8 cellular contexts compared by ENCODE assay signal in the genomic region with DNA sequence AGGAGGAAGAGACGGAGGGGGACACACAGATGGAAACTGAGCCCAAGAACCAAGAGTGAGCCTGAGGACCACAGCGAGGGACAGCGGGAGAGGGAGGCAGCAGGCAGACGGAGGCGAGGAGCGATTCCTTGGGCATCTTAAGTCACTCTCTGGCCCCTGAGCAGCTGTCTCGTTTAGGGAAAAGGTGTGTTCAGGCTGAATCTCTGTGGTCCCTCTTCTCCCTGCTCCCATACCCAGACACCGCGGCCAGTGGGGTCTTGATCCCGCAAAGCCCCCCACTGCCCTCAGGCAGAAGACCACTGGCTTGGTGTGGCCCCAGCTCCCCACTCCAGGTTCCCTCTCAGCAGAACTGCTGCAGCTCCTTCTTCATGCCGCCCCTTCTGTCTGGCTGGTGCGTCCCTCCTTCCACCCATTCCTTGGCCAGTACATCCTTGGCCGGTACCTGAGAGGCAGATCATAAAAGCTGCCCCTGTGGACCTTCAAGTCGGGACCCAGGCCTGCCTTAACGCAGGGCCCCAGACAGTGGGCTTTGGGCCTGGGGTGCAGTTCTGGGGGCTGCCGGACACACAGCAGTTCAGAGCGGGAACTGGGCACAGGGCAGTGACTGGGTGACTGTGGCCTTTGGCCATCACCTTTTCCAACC. TPM values are rescaled to one million over a fixed set of nuclear protein-coding genes. Genes with fewer than 3 reads are reported as not detected.
DNase-seq lines count a peak whose midpoint lies in the region; ATAC-seq, FAIRE-seq and TF ChIP-seq lines count a peak whose summit lies in the region.
"Had no signal": no experiment of that assay in that cellular context is flagged by ENCODE, and none has a peak within 500 bp of the region (broad histone marks: within the 10 kb centered on the region; RNA-seq: fewer than 3 reads in every experiment).

No MANE protein-coding gene starts in this region.

- H3K4me3 ChIP-seq in HEK293 (ENCODE audit: low read depth, low read length) (no peak overlapping the region), K562 (no peak overlapping the region), liver (ENCODE audit: low read depth in 1 of 3, low read length in 3 of 3) (peak overlapping the region in 2 of 3 donors; percentile 6 to 13), stomach smooth muscle (ENCODE audit: low read length in 2 of 2) (peak overlapping the region in 1 of 2 donors; percentile 55)

- H2AFZ ChIP-seq in K562 (ENCODE audit: low read depth, low read length) = no peak overlapping the region

- intact Hi-C loops in K562 (cut with micrococcal nuclease) = no loop called here

- TF ChIP-seq POLR2A in K562 (conservative IDR thresholded peaks at IDR 0.05) = no peak

- FAIRE-seq in K562 (lab: Jason Lieb, UNC) = no peak
- FAIRE-seq: RCC 7860 had no signal

- H3K27me3 ChIP-seq in K562 (ENCODE audit: control insufficient read depth in 2 of 2, insufficient read depth in 2 of 2, low read length in 2 of 2) (no peaks in the 10 kb centered on the region), liver (ENCODE audit: control insufficient read depth in 4 of 4, insufficient read depth in 4 of 4, low read length in 3 of 4) (no peaks in the 10 kb centered on the region), stomach smooth muscle (ENCODE audit: control insufficient read depth in 1 of 2, insufficient read depth in 2 of 2, low read length in 2 of 2) (no peaks in the 10 kb centered on the region)

- POLR2A ChIA-PET in HEK293 (lab: Yijun Ruan, JAX) (no interaction called here), K562 (lab: Yijun Ruan, JAX) (interaction anchor here (1.0 to 1.2 kb wide), 3 partner anchors 9 to 17 kb away, joined by 3 to 4 read pairs (median 4); no protein-coding TSS in a partner anchor)

- TF ChIP-seq CTCF in HEK293 (tag by site-specific recombination; IDR thresholded peaks at IDR 0.05) (no peak), K562 (IDR thresholded peaks at IDR 0.05 in 2 of 3, conservative IDR thresholded peaks at IDR 0.05 in 1 of 3; ENCODE audit: insufficient read depth in 2 of 3, low read depth in 1 of 3, low read length in 3 of 3) (no peak), liver (IDR thresholded peaks at IDR 0.05; ENCODE audit: low read depth, low read length, missing input control) (no peak)

- 0 out of 2 replicates have a peak, but pooled peaks cover 4% of the 10 kb centered on the region for H3K4me1 ChIP-seq in HEK293 (ENCODE audit: control insufficient read depth, insufficient read depth, low read length)
- peaks cover 33 to 68% of the 10 kb centered on the region in 2 experiments for H3K4me1 ChIP-seq in K562 (replicated peaks in 1 of 2; ENCODE audit: control insufficient read depth in 2 of 2, insufficient read depth in 2 of 2, low read length in 2 of 2)
- peaks cover 14 to 40% (median 25%) of the 10 kb centered on the region in 4 donors for H3K4me1 ChIP-seq in liver (ENCODE audit: control insufficient read depth in 4 of 4, insufficient read depth in 4 of 4, low read length in 3 of 4)
- peaks cover 34% of the 10 kb centered on the region for H3K4me1 ChIP-seq in stomach smooth muscle (ENCODE audit: control insufficient read depth, insufficient read depth, low read length)

- DNase-seq in K562 (ENCODE audit: extremely low read depth in 1 of 4, low spot score in 3 of 4) (no peak), foreskin melanocyte (no peak), NCI-H510A (lab: John Stamatoyannopoulos, UW) (no peak)
- no peak for DNase-seq in activated CD8-positive, alpha-beta memory T cell treated with anti-CD3 and anti-CD28 coated beads for 24 hours

- peak overlapping the region in 1 of 2 experiments; percentile 65; a peak in 2 of 4 replicates for H3K9ac ChIP-seq in K562 (ENCODE audit: insufficient read depth in 1 of 2, low read depth in 2 of 2, low read length in 2 of 2)
- peak overlapping the region; percentile 5 to 46 for H3K9ac ChIP-seq in liver (ENCODE audit: low read depth in 1 of 2, low read length in 2 of 2)
- peak overlapping the region in 1 of 2 donors; percentile 5 for H3K9ac ChIP-seq in stomach smooth muscle (ENCODE audit: low read length in 2 of 2)

- no peak overlapping the region for H3K4me2 ChIP-seq in K562 (ENCODE audit: insufficient read depth, low read length)

- H3K9me3 ChIP-seq in HEK293 (ENCODE audit: control insufficient read depth, insufficient read depth, low read depth, low read length) (no peaks in the 10 kb centered on the region), K562 (replicated peaks; ENCODE audit: control insufficient read depth, insufficient read depth, low read depth, low read length) (no peaks in the 10 kb centered on the region), liver (ENCODE audit: control insufficient read depth in 4 of 4, low read length in 3 of 4) (no peaks in the 10 kb centered on the region), stomach smooth muscle (ENCODE audit: control insufficient read depth in 2 of 2, low read length in 2 of 2) (no peaks in the 10 kb centered on the region)

- CTCF ChIA-PET in HEK293 (lab: Yijun Ruan, JAX) = interaction anchor here (0.6 to 3.1 kb wide), 3 partner anchors 17 to 59 kb away, joined by 3 to 16 read pairs (median 3); no protein-coding TSS in a partner anchor
- CTCF ChIA-PET in K562 (lab: Yijun Ruan, JAX; ENCODE audit: low intra/inter-chr PET ratio) = no interaction called here

- in situ Hi-C loops in K562 (cut with MboI) = no loop called here

- TF ChIP-seq EP300 in K562 (IDR thresholded peaks at IDR 0.05; ENCODE audit: low read length) = no peak

- H3K27ac ChIP-seq in HEK293 (ENCODE audit: extremely low read depth, low read depth, low read length) (no peak overlapping the region), K562 (ENCODE audit: extremely low read depth, low read depth, low read length) (peak overlapping the region; percentile 19; the same call in 1 of the 3 replicates), liver (ENCODE audit: low read depth in 1 of 2, low read length in 2 of 2) (peak overlapping the region; percentile 73 to 81), stomach smooth muscle (ENCODE audit: low read length) (peak overlapping the region; percentile 37)

- TF ChIP-seq RAD21 in K562 (CRISPR knock-in tag; conservative IDR thresholded peaks at IDR 0.05 in 1 of 2, IDR thresholded peaks at IDR 0.05 in 1 of 2) (no peak), liver (IDR thresholded peaks at IDR 0.05) (no peak)

- H3K36me3 ChIP-seq in HEK293 (ENCODE audit: control insufficient read depth in 2 of 2, insufficient read depth in 1 of 2, low read length in 2 of 2) = no peaks in the 10 kb centered on the region
- peaks cover 9% of the 10 kb centered on the region; the same call in 2 of the 3 replicates for H3K36me3 ChIP-seq in K562 (ENCODE audit: control insufficient read depth, insufficient read depth, low read length)
- H3K36me3 ChIP-seq in liver (ENCODE audit: control insufficient read depth in 4 of 4, insufficient read depth in 3 of 4, low read depth in 1 of 4, low read length in 3 of 4) = no peaks in the 10 kb centered on the region
- H3K36me3 ChIP-seq in stomach smooth muscle (ENCODE audit: control insufficient read depth in 2 of 2, insufficient read depth in 2 of 2, low read length in 2 of 2) = no peaks in the 10 kb centered on the region

- H3K9me1 ChIP-seq in K562 (ENCODE audit: control insufficient read depth, insufficient read depth, low read length) = no peaks in the 10 kb centered on the region

- 88% methylated on average over 16 of the region's 17 CpGs for WGBS in K562 (ENCODE audit: insufficient coverage, low coverage, missing lambda C conversion rate)
- WGBS in liver = 58% methylated on average over 17 of the region's 17 CpGs

- no TSS peak for BruUV-seq in K562 (replicated peaks; lab: Mats Ljungman, UMichigan)

- no peak for ATAC-seq in K562

- no peaks in the 10 kb centered on the region; the same call in 1 of the 2 replicates for H4K20me1 ChIP-seq in K562 (replicated peaks; ENCODE audit: control insufficient read depth, insufficient read depth, low read length)

- peaks cover 60% of the 10 kb centered on the region for H3K79me2 ChIP-seq in K562 (ENCODE audit: control insufficient read depth, insufficient read depth, low read length)

RNA-seq across cellular contexts. Expression of a gene that starts 5.8 kb away (rescaled TPM):
- total RNA-seq in K562 (2011; cell fraction: chromatin; rRNA removed; ENCODE audit: low replicate concordance) = 62.0 and 176 TPM in 2 replicates
- total RNA-seq in K562 (2011; cell fraction: nucleolus; rRNA removed) = 78.8 and 97.7 TPM in 2 replicates
- total RNA-seq in K562 (2011; cell fraction: nucleoplasm; rRNA removed) = 55.4 and 58.4 TPM in 2 replicates
- total RNA-seq in K562 (2014; rRNA removed) (27.1 and 36.2 TPM in 2 replicates), K562 (2014; rRNA removed; fragmentation: Illumina TruSeq; extraction: Trizol) (9.4 and 12.0 TPM in 2 replicates), K562 (2015; rRNA removed; fragmentation: Illumina TruSeq; extraction: Trizol) (25.8 and 25.9 TPM in 2 replicates), K562 (2021) (28.6 and 37.3 TPM in 2 replicates), liver (10 to 100 TPM in 1 of 2 donors, 1 to 10 TPM in 1; 9.5 to 19.0 TPM)
- polyA plus RNA-seq in K562 (2011; rRNA removed) (40.3 and 45.9 TPM in 2 replicates), K562 (2014; fragmentation: Illumina TruSeq; extraction: Trizol) (28.7 and 34.9 TPM in 2 replicates), K562 (2014; fragmentation: Nextera tagmentation; extraction: Ambion mirVana) (1 to 10 TPM in 1 of 2 experiments, under 1 TPM in 1; 0.75 to 2.4 TPM), K562 (2014; rRNA removed) (39.5 and 43.3 TPM in 2 replicates), liver (1 to 10 TPM; 1.3 to 5.0 TPM)
- polyA plus RNA-seq in K562 (2011; cell fraction: cytosol; rRNA removed) = 34.7 and 62.2 TPM in 2 replicates
- polyA plus RNA-seq in K562 (2011; cell fraction: nucleus; rRNA removed) = 170 and 326 TPM in 2 replicates
- 26.3 and 47.2 TPM in 2 replicates for polyA plus RNA-seq in K562 (2012)
- polyA minus RNA-seq in K562 (2011; rRNA and poly(A)+ RNA removed) = 12.0 and 17.4 TPM in 2 replicates
- 13.6 and 18.5 TPM in 2 replicates for polyA minus RNA-seq in K562 (2011; cell fraction: cytosol; rRNA and poly(A)+ RNA removed)
- polyA minus RNA-seq in K562 (2011; cell fraction: nucleus; rRNA and poly(A)+ RNA removed) = 30.2 and 36.5 TPM in 2 replicates

RNA-seq across cellular contexts. Expression of a gene that starts 36.9 kb away (rescaled TPM):
- total RNA-seq in K562 (2011; cell fraction: chromatin; rRNA removed; ENCODE audit: low replicate concordance) = 36.0 and 113 TPM in 2 replicates
- total RNA-seq in K562 (2011; cell fraction: nucleolus; rRNA removed) = 65.4 and 76.9 TPM in 2 replicates
- 49.2 and 52.3 TPM in 2 replicates for total RNA-seq in K562 (2011; cell fraction: nucleoplasm; rRNA removed)
- total RNA-seq in K562 (2014; rRNA removed) (20.7 and 23.6 TPM in 2 replicates), K562 (2014; rRNA removed; fragmentation: Illumina TruSeq; extraction: Trizol) (6.3 and 9.4 TPM in 2 replicates), K562 (2015; rRNA removed; fragmentation: Illumina TruSeq; extraction: Trizol) (13.7 and 15.3 TPM in 2 replicates), K562 (2021) (24.6 and 25.8 TPM in 2 replicates), liver (10 to 100 TPM in 1 of 2 donors, 1 to 10 TPM in 1; 3.4 to 25.7 TPM)
- polyA plus RNA-seq in K562 (2011; rRNA removed) (10.1 and 20.2 TPM in 2 replicates), K562 (2014; fragmentation: Illumina TruSeq; extraction: Trizol) (17.8 and 18.8 TPM in 2 replicates), K562 (2014; fragmentation: Nextera tagmentation; extraction: Ambion mirVana) (1 to 10 TPM in 1 of 2 experiments, under 1 TPM in 1; 0.55 to 1.6 TPM), K562 (2014; rRNA removed) (16.1 and 20.6 TPM in 2 replicates), liver (1 to 10 TPM in 1 of 2 donors, under 1 TPM in 1; 0.33 to 1.2 TPM)
- polyA plus RNA-seq in K562 (2011; cell fraction: cytosol; rRNA removed) = 19.0 and 25.7 TPM in 2 replicates
- 44.6 and 60.7 TPM in 2 replicates for polyA plus RNA-seq in K562 (2011; cell fraction: nucleus; rRNA removed)
- 11.5 and 21.9 TPM in 2 replicates for polyA plus RNA-seq in K562 (2012)
- 12.7 and 14.4 TPM in 2 replicates for polyA minus RNA-seq in K562 (2011; rRNA and poly(A)+ RNA removed)
- polyA minus RNA-seq in K562 (2011; cell fraction: cytosol; rRNA and poly(A)+ RNA removed) = 12.8 and 20.2 TPM in 2 replicates
- polyA minus RNA-seq in K562 (2011; cell fraction: nucleus; rRNA and poly(A)+ RNA removed) = 24.2 and 31.3 TPM in 2 replicates

Comparison
In these comparisons a context has a peak if more than half of its experiments do, and no peak if none do; other contexts are left out.
1. H3K4me3 ChIP-seq: peak in liver (2 of 3); none in HEK293 (single experiment) and K562 (single experiment).